Comparison of ENCODE assay signal across 12 cellular contexts in genomic region chr15:78598348-78598747, GRCh38. TPM values are rescaled to one million over a fixed set of nuclear protein-coding genes. Genes with fewer than 3 reads are reported as not detected.
"Had no signal": no experiment of that assay in that cellular context is flagged by ENCODE, and none has a peak within 500 bp of the region (broad histone marks: within the 10 kb centered on the region; RNA-seq: fewer than 3 reads in every experiment).

No MANE protein-coding gene starts in this region.

- H3K9me3 ChIP-seq: HAP-1 had no signal

- H3K4me1 ChIP-seq: HAP-1 had no signal

- DNase-seq: GM23248, GOT3, H7, H9, HCEC 1CT, HFFc6 had no signal

- H3K27ac ChIP-seq: GM23248 had no signal

- ATAC-seq: GM23338, HCT116 had no signal

- H3K9ac ChIP-seq: GM23248 had no signal

- FAIRE-seq: H1, H54 had no signal

- H3K4me2 ChIP-seq: GM23338 had no signal

- H2AFZ ChIP-seq: GM23248, GM23338 had no signal

- H3K4me3 ChIP-seq: GM23248, GM23338, HAP-1 had no signal

RNA-seq across cellular contexts. Expression of gene CHRNA3, which starts 22.4 kb away (rescaled TPM):
- total RNA-seq: GM23248, HFFc6 had no signal

RNA-seq across cellular contexts. Expression of gene CHRNB4, which starts 42.7 kb away (rescaled TPM):
- total RNA-seq: GM23248, H4, HFFc6 had no signal
